8 cellular contexts compared by ENCODE assay signal in genomic region chr3:49018707-49019006, GRCh38. TPM values are rescaled to one million over a fixed set of nuclear protein-coding genes. Genes with fewer than 3 reads are reported as not detected.
DNase-seq lines count a peak whose midpoint lies in the region; ATAC-seq and TF ChIP-seq lines count a peak whose summit lies in the region.

No MANE protein-coding gene starts in this region.

- H3K4me1 Mint-ChIP-seq in activated T-cell treated with anti-CD3 and anti-CD28 coated beads, Interleukin-2, amount 50 U/mL, for 4 hours (ENCODE audit: low read depth): peaks cover 29% of the 10 kb centered on the region
- peaks cover 36% of the 10 kb centered on the region for H3K4me1 Mint-ChIP-seq in activated naive CD8-positive, alpha-beta T cell treated with anti-CD3 and anti-CD28 coated beads, Interleukin-2, amount 50 U/mL, for 24 hours

- no peak for TF ChIP-seq POLR2A in transverse colon (IDR thresholded peaks at IDR 0.05)

- H3K9me3 Mint-ChIP-seq in activated T-cell treated with anti-CD3 and anti-CD28 coated beads, Interleukin-2, amount 50 U/mL, for 4 hours: no peaks in the 10 kb centered on the region
- no peaks in the 10 kb centered on the region for H3K9me3 Mint-ChIP-seq in activated naive CD8-positive, alpha-beta T cell treated with anti-CD3 and anti-CD28 coated beads, Interleukin-2, amount 50 U/mL, for 24 hours

- peak overlapping the region; percentile 95 for H3K4me3 Mint-ChIP-seq in activated T-cell treated with anti-CD3 and anti-CD28 coated beads, Interleukin-2, amount 50 U/mL, for 4 hours
- peak overlapping the region; percentile 96 for H3K4me3 Mint-ChIP-seq in activated naive CD8-positive, alpha-beta T cell treated with anti-CD3 and anti-CD28 coated beads, Interleukin-2, amount 50 U/mL, for 24 hours

- H3K4me1 ChIP-seq in liver (ENCODE audit: control insufficient read depth in 4 of 4, insufficient read depth in 4 of 4, low read length in 3 of 4) (peaks cover 14 to 45% (median 37%) of the 10 kb centered on the region in 4 donors), transverse colon (peaks cover 19 to 48% (median 37%) of the 10 kb centered on the region in 4 donors)

- H3K27ac ChIP-seq in liver (ENCODE audit: low read depth in 1 of 2, low read length in 2 of 2) (peak overlapping the region; percentile 30 to 53), transverse colon (peak overlapping the region; percentile 99 to 100 (median 100))

- in situ Hi-C loops in transverse colon (cut with MboI; ENCODE audit: low pct_ligation_motif_present in 1 of 4, low pct_unique_long_range_greater_than_20kb in 1 of 4, low sequenced_read_pairs in 3 of 4): no loop called here

- no peak for ATAC-seq in activated T-cell treated with anti-CD3 and anti-CD28 coated beads, Interleukin-2, amount 50 U/mL, for 4 hours
- no peak for ATAC-seq in activated naive CD8-positive, alpha-beta T cell treated with anti-CD3 and anti-CD28 coated beads, Interleukin-2, amount 50 U/mL, for 24 hours
- ATAC-seq in GM21390 (IDR thresholded peaks at IDR 0.05; ENCODE audit: unreplicated experiment) (no peak), GM19455 (IDR thresholded peaks at IDR 0.05; ENCODE audit: unreplicated experiment) (no peak)

- 2% methylated on average over 18 of the region's 18 CpGs for WGBS in liver
- 1 to 2% methylated on average over 9 to 18 of the region's 18 CpGs for WGBS in transverse colon (ENCODE audit: low coverage in 1 of 2), 2 donors

- TF ChIP-seq EP300 in transverse colon (IDR thresholded peaks at IDR 0.05; ENCODE audit: low read depth): no peak

- TF ChIP-seq RAD21 in liver (IDR thresholded peaks at IDR 0.05): no peak

- H3K27me3 ChIP-seq in liver (ENCODE audit: control insufficient read depth in 4 of 4, insufficient read depth in 4 of 4, low read length in 3 of 4) (no peaks in the 10 kb centered on the region), transverse colon (no peaks in the 10 kb centered on the region)

- peak overlapping the region; percentile 84 for H3K27ac Mint-ChIP-seq in activated naive CD8-positive, alpha-beta T cell treated with anti-CD3 and anti-CD28 coated beads, Interleukin-2, amount 50 U/mL, for 24 hours

- no peaks in the 10 kb centered on the region for H3K9me3 ChIP-seq in liver (ENCODE audit: control insufficient read depth in 4 of 4, low read length in 3 of 4)
- H3K9me3 ChIP-seq in transverse colon: no peaks in the 10 kb centered on the region

- TF ChIP-seq CTCF in liver (IDR thresholded peaks at IDR 0.05; ENCODE audit: low read depth, low read length, missing input control) (no peak), transverse colon (IDR thresholded peaks at IDR 0.05) (no peak)

- H3K27me3 Mint-ChIP-seq in activated T-cell treated with anti-CD3 and anti-CD28 coated beads, Interleukin-2, amount 50 U/mL, for 4 hours (ENCODE audit: low read depth): no peaks in the 10 kb centered on the region
- no peaks in the 10 kb centered on the region for H3K27me3 Mint-ChIP-seq in activated naive CD8-positive, alpha-beta T cell treated with anti-CD3 and anti-CD28 coated beads, Interleukin-2, amount 50 U/mL, for 24 hours

- intact Hi-C loops in transverse colon (cut with DNase I; ENCODE audit: low total_unique reads): loop anchor here (1.0 to 2.0 kb wide), 2 partner anchors 47 to 76 kb away; partner anchors contain the start of gene QRICH1

- peaks cover 7 to 30% (median 16%) of the 10 kb centered on the region in 4 donors for H3K36me3 ChIP-seq in liver (ENCODE audit: control insufficient read depth in 4 of 4, insufficient read depth in 3 of 4, low read depth in 1 of 4, low read length in 3 of 4)
- H3K36me3 ChIP-seq in transverse colon: peaks cover 0 to 12% (median 5%) of the 10 kb centered on the region in 4 donors

- no peak for DNase-seq in activated T-cell treated with anti-CD3 and anti-CD28 coated beads, Interleukin-2, amount 50 U/mL, for 4 hours
- DNase-seq in activated T-cell treated with anti-CD3 and anti-CD28 coated beads, Interleukin-2, amount 50 U/mL, for 1 hour: no peak
- DNase-seq in activated naive CD8-positive, alpha-beta T cell treated with anti-CD3 and anti-CD28 coated beads, Interleukin-2, amount 50 U/mL, for 24 hours: no peak
- DNase-seq in transverse colon: no peak
- no peak for DNase-seq in activated CD4-positive, alpha-beta T cell treated with anti-CD3 and anti-CD28 coated beads, Interleukin-2, amount 50 U/mL, for 4 hours

- H3K9ac ChIP-seq in liver (ENCODE audit: low read depth in 1 of 2, low read length in 2 of 2): peak overlapping the region; percentile 15 to 67

- H3K36me3 Mint-ChIP-seq in activated T-cell treated with anti-CD3 and anti-CD28 coated beads, Interleukin-2, amount 50 U/mL, for 4 hours (ENCODE audit: insufficient read depth): peaks cover 21% of the 10 kb centered on the region
- peaks cover 28% of the 10 kb centered on the region for H3K36me3 Mint-ChIP-seq in activated naive CD8-positive, alpha-beta T cell treated with anti-CD3 and anti-CD28 coated beads, Interleukin-2, amount 50 U/mL, for 24 hours (ENCODE audit: low read depth)

- H3K4me3 ChIP-seq in liver (ENCODE audit: low read depth in 1 of 3, low read length in 3 of 3) (peak overlapping the region; percentile 55 to 95 (median 89)), transverse colon (peak overlapping the region; percentile 54 to 83 (median 74))

TF ChIP-seq in liver, 16 proteins besides CTCF, POLR2A, EP300 and RAD21:
- TF ChIP-seq GABPA (IDR thresholded peaks at IDR 0.05 in 1 of 2, conservative IDR thresholded peaks at IDR 0.05 in 1 of 2) (peak in 1 of 2 donors; percentile 64), FOXA2 (IDR thresholded peaks at IDR 0.05) (no peak), YY1 (IDR thresholded peaks at IDR 0.05) (no peak), EGR1 (IDR thresholded peaks at IDR 0.05; ENCODE audit: low read depth in 2 of 2) (no peak)

RNA-seq across cellular contexts. Expression of gene DALRD3, which starts 0.3 kb away (rescaled TPM):
- 10 to 100 TPM; 23.9 to 32.3 (median 25.4) TPM for total RNA-seq in activated T-cell treated with anti-CD3 and anti-CD28 coated beads, Interleukin-2, amount 50 U/mL, for 4 hours
- 10 to 100 TPM in 1 of 2 donors, 1 to 10 TPM in 1; 7.9 to 10.6 TPM for total RNA-seq in liver
- polyA plus RNA-seq in liver: 1 to 10 TPM; 8.6 to 9.9 TPM
- total RNA-seq in transverse colon: 100 to 1,000 TPM in 1 of 4 donors, 10 to 100 TPM in 3; 30.4 to 136 (median 42.0) TPM

RNA-seq across cellular contexts. Expression of gene NDUFAF3, which starts 3.3 kb away (rescaled TPM):
- total RNA-seq in activated T-cell treated with anti-CD3 and anti-CD28 coated beads, Interleukin-2, amount 50 U/mL, for 4 hours: 100 to 1,000 TPM; 138 to 155 (median 147) TPM
- total RNA-seq in liver (10 to 100 TPM; 28.6 to 75.6 TPM), transverse colon (100 to 1,000 TPM in 1 of 4 donors, 10 to 100 TPM in 3; 30.4 to 125 (median 88.1) TPM)
- polyA plus RNA-seq in liver: 100 to 1,000 TPM in 1 of 2 donors, 10 to 100 TPM in 1; 68.4 to 107 TPM

RNA-seq across cellular contexts. Expression of gene IMPDH2, which starts 10.5 kb away (rescaled TPM):
- 100 to 1,000 TPM; 664 to 769 (median 721) TPM for total RNA-seq in activated T-cell treated with anti-CD3 and anti-CD28 coated beads, Interleukin-2, amount 50 U/mL, for 4 hours
- 100 to 1,000 TPM in 1 of 2 donors, 10 to 100 TPM in 1; 33.6 to 182 TPM for total RNA-seq in liver
- 10 to 100 TPM; 20.9 to 45.8 TPM for polyA plus RNA-seq in liver
- total RNA-seq in transverse colon: 100 to 1,000 TPM in 1 of 4 donors, 10 to 100 TPM in 3; 25.1 to 106 (median 72.7) TPM

RNA-seq across cellular contexts. Expression of gene WDR6, which starts 11.5 kb away (rescaled TPM):
- 100 to 1,000 TPM; 147 to 163 (median 155) TPM for total RNA-seq in activated T-cell treated with anti-CD3 and anti-CD28 coated beads, Interleukin-2, amount 50 U/mL, for 4 hours
- total RNA-seq in liver (10 to 100 TPM; 43.9 to 50.9 TPM), transverse colon (100 to 1,000 TPM in 3 of 4 donors, 10 to 100 TPM in 1; 76.0 to 162 (median 146) TPM)
- polyA plus RNA-seq in liver: 10 to 100 TPM; 29.4 to 50.1 TPM

RNA-seq across cellular contexts. Expression of gene P4HTM, which starts 28.6 kb away (rescaled TPM):
- total RNA-seq in activated T-cell treated with anti-CD3 and anti-CD28 coated beads, Interleukin-2, amount 50 U/mL, for 4 hours: 10 to 100 TPM; 25.7 to 28.2 (median 26.3) TPM
- total RNA-seq in liver (10 to 100 TPM in 1 of 2 donors, 1 to 10 TPM in 1; 10.0 to 12.8 TPM), transverse colon (100 to 1,000 TPM in 1 of 4 donors, 10 to 100 TPM in 3; 43.4 to 100 (median 76.6) TPM)
- polyA plus RNA-seq in liver: 10 to 100 TPM; 11.0 to 16.2 TPM
